ENCODE assay signal across 15 cellular contexts in the genomic region with DNA sequence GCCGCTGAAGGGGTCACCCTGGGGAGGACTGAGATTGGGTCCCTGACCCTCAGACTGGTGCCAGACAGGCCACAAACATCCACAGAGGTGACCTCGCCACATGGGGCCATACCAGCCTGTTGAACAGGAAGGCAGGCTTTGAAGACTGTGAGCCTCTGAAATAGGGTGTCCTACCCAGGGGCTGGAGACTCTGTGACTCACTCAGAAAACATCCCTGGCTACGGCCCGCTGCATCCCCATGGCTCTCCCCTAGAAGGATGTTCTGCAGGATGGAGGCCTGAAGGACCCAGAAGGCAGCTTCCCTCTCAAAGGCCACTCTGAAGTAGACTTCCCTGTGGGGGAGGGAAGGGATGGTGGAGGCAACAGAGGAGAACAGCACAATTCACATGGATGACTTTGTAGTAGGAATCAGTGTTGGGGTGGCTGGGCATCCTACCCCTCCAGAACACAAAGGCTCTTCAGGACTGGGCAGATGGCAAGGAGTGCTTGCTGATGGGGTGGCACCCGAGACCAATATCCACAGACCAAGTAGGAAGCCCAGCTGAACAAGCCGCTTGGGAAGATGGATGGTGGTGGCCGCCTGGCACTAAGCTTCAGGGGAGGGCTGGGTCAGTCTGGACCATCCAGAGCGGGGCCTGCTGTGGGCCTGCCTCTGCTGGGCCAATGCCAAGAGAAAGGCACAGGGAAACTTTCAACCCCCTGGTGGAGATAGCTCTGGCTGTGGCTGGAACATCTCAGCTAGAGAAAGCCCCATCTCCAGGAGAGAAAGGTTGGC. TPM values are rescaled to one million over a fixed set of nuclear protein-coding genes. Genes with fewer than 3 reads are reported as not detected.
A peak's percentile ranks its signal among the peaks of the same experiment; 100 is the strongest.
DNase-seq lines count a peak whose midpoint lies in the region; ATAC-seq, FAIRE-seq and TF ChIP-seq lines count a peak whose summit lies in the region.
"Had no signal": no experiment of that assay in that cellular context is flagged by ENCODE, and none has a peak within 500 bp of the region (broad histone marks: within the 10 kb centered on the region; RNA-seq: fewer than 3 reads in every experiment).

No MANE protein-coding gene starts in this region.

- no peaks in the 10 kb centered on the region for H3K79me2 ChIP-seq in astrocyte (ENCODE audit: insufficient read depth, low read length)

- H4K20me1 ChIP-seq in astrocyte (ENCODE audit: insufficient read depth, low read length): no peaks in the 10 kb centered on the region

- H3K4me3 ChIP-seq in AG04449 (ENCODE audit: low read depth, low read length): no peak overlapping the region
- H3K4me3 ChIP-seq in HFF-Myc (replicated peaks; ENCODE audit: low read depth, low read length): no peak overlapping the region
- H3K4me3 ChIP-seq in astrocyte (ENCODE audit: insufficient read depth, low read depth, low read length): no peak overlapping the region
- H3K4me3 ChIP-seq: K562 had no signal

- peaks cover 45% of the 10 kb centered on the region for H3K4me1 ChIP-seq in astrocyte (ENCODE audit: insufficient read depth, low read length)

- H3K4me3 Mint-ChIP-seq in astrocyte (ENCODE audit: unreplicated experiment): no peak overlapping the region

- peak overlapping the region; percentile 34 for H3K4me2 ChIP-seq in astrocyte (ENCODE audit: low read length)

- H3K36me3 ChIP-seq in astrocyte (ENCODE audit: insufficient read depth, low read length): no peaks in the 10 kb centered on the region

- H3K9me3 ChIP-seq in astrocyte (ENCODE audit: insufficient read depth, low read depth, low read length): no peaks in the 10 kb centered on the region

- no peak for TF ChIP-seq POLR2A in GM12891 (IDR thresholded peaks at IDR 0.05; ENCODE audit: low read depth, low read length)

- CTCF ChIA-PET in AG04449 (lab: Yijun Ruan, JAX): interaction anchor here (0.8 to 4.5 kb wide), 9 partner anchors 15 to 94 kb away, joined by 3 to 22 read pairs (median 5); no protein-coding TSS in a partner anchor

- H3K4me1 Mint-ChIP-seq in astrocyte (ENCODE audit: low read depth, unreplicated experiment): peaks cover 39% of the 10 kb centered on the region

- peaks cover 2% of the 10 kb centered on the region for H3K27me3 Mint-ChIP-seq in astrocyte (ENCODE audit: low read depth, unreplicated experiment)

- H3K27ac ChIP-seq in astrocyte (ENCODE audit: low read depth, low read length): peak overlapping the region; percentile 27
- H3K27ac ChIP-seq: C4-2B had no signal

- H3K27me3 ChIP-seq in astrocyte (ENCODE audit: insufficient read depth, low read length): no peaks in the 10 kb centered on the region

- no peaks in the 10 kb centered on the region for H3K9me3 Mint-ChIP-seq in astrocyte (ENCODE audit: unreplicated experiment)
- H3K9me3 Mint-ChIP-seq: activated naive CD4-positive, alpha-beta T cell treated with anti-CD3 and anti-CD28 coated beads, Interleukin-2, amount 50 U/mL, for 72 hours had no signal

- peak overlapping the region; percentile 61 for H2AFZ ChIP-seq in astrocyte (ENCODE audit: low read depth, low read length)

- peak; percentile 21 for DNase-seq in AG04449 (ENCODE audit: low read depth, low spot score)
- peak; percentile 33 for DNase-seq in HFF-Myc (ENCODE audit: extremely low read depth, low read depth)
- peak; percentile 49 for DNase-seq in astrocyte (ENCODE audit: low read depth)
- peak; percentile 20 to 53 for DNase-seq in lung microvascular endothelial cell (ENCODE audit: low read depth in 2 of 2)
- no peak for DNase-seq in NCI-H1436 treated with DMSO at 0.1 percent for 48 hours (lab: John Stamatoyannopoulos, UW)
- no peak for DNase-seq in GM12891 (ENCODE audit: insufficient read length, low spot score)
- DNase-seq in NK-92 treated with Interleukin-12 subunit alpha and Interleukin-12 subunit beta, amount 100 ng/mL, for 24 hours (lab: John Stamatoyannopoulos, UW): no peak
- DNase-seq: effector memory CD4-positive, alpha-beta T cell; hypothalamus; NCI-H2029; T-helper 2 cell had no signal

- ATAC-seq in HG03571 (IDR thresholded peaks at IDR 0.05; ENCODE audit: unreplicated experiment): no peak
- ATAC-seq: activated naive CD4-positive, alpha-beta T cell treated with anti-CD3 and anti-CD28 coated beads, Interleukin-2, amount 50 U/mL, for 72 hours; K562 had no signal

- H3K36me3 Mint-ChIP-seq in astrocyte (ENCODE audit: low read depth, unreplicated experiment): no peaks in the 10 kb centered on the region

- no peak for TF ChIP-seq CTCF in AG04449 (IDR thresholded peaks at IDR 0.05; ENCODE audit: insufficient read depth, low read length, missing control alignments)
- no peak for TF ChIP-seq CTCF in HFF-Myc (IDR thresholded peaks at IDR 0.05; ENCODE audit: low read depth, low read length, missing control alignments)
- TF ChIP-seq CTCF in astrocyte (IDR thresholded peaks at IDR 0.05; ENCODE audit: insufficient read depth, low read depth, low read length): no peak

- POLR2A ChIA-PET in AG04449 (lab: Yijun Ruan, JAX): interaction anchor here (0.8 to 1.1 kb wide), 2 partner anchors 37 to 61 kb away, joined by 3 to 4 read pairs; partner anchors contain the start of gene DUSP7

- peak overlapping the region; percentile 2 for H3K27ac Mint-ChIP-seq in astrocyte (ENCODE audit: unreplicated experiment)

- FAIRE-seq in astrocyte (lab: Jason Lieb, UNC): peak; percentile 47
- FAIRE-seq in GM12891 (lab: Jason Lieb, UNC): no peak
- FAIRE-seq: K562 had no signal

- no peak overlapping the region for H3K9ac ChIP-seq in astrocyte (ENCODE audit: low read length)

TF ChIP-seq in GM12891, 5 proteins besides CTCF, POLR2A, EP300 and RAD21:
- TF ChIP-seq TAF1 (IDR thresholded peaks at IDR 0.05; ENCODE audit: low read depth, low read length) (no peak), PAX5 (IDR thresholded peaks at IDR 0.05; ENCODE audit: insufficient read depth, low read length, severe bottlenecking) (no peak), POLR2AphosphoS5 (IDR thresholded peaks at IDR 0.05; ENCODE audit: low read depth, low read length) (no peak), POU2F2 (IDR thresholded peaks at IDR 0.05; ENCODE audit: low read depth, low read length) (no peak), SPI1 (IDR thresholded peaks at IDR 0.05; ENCODE audit: low read depth, low read length) (no peak)

RNA-seq across cellular contexts. Expression of gene DUSP7, which starts 37.6 kb away (rescaled TPM):
- total RNA-seq in astrocyte: 24.2 and 24.9 TPM in 2 replicates
- 5.4 and 6.2 TPM in 2 replicates for total RNA-seq in lung microvascular endothelial cell
- polyA plus RNA-seq in GM12891 (2012; ENCODE audit: low read depth, missing spikeins): 4.1 TPM

Comparison
In these comparisons a context has a peak if more than half of its experiments do, and no peak if none do; other contexts are left out.
1. DNase-seq: peak in AG04449 (single experiment), HFF-Myc (single experiment), astrocyte (single experiment) and lung microvascular endothelial cell (2 of 2); none in NCI-H1436 treated with DMSO at 0.1 percent for 48 hours (single experiment), GM12891 (single experiment) and NK-92 treated with Interleukin-12 subunit alpha and Interleukin-12 subunit beta, amount 100 ng/mL, for 24 hours (single experiment).